ENCODE assay signal across 9 cellular contexts in genomic region chr6:110198561-110198960, GRCh38.
"Had no signal": no experiment of that assay in that cellular context is flagged by ENCODE, and none has a peak within 500 bp of the region (broad histone marks: within the 10 kb centered on the region; RNA-seq: fewer than 3 reads in every experiment).

No MANE protein-coding gene starts in this region.

- H2AFZ ChIP-seq: GM23338 had no signal

- FAIRE-seq: H1, H54 had no signal

- H3K4me3 ChIP-seq: GM23338 had no signal

- H3K9ac ChIP-seq: KMS-11 had no signal

- H3K27ac ChIP-seq: HL-60, KMS-11 had no signal

- DNase-seq: H9, HCEC 1CT, IMR-90, KBM-7 had no signal

- H3K4me2 ChIP-seq: GM23338, KMS-11 had no signal

- ATAC-seq: GM23338 had no signal
